22 cellular contexts compared by ENCODE assay signal in genomic region chr13:41919031-41919740, GRCh38. TPM values are rescaled to one million over a fixed set of nuclear protein-coding genes. Genes with fewer than 3 reads are reported as not detected.
A peak's percentile ranks its signal among the peaks of the same experiment; 100 is the strongest.
DNase-seq lines count a peak whose midpoint lies in the region; ATAC-seq, FAIRE-seq and TF ChIP-seq lines count a peak whose summit lies in the region.
"Had no signal": no experiment of that assay in that cellular context is flagged by ENCODE, and none has a peak within 500 bp of the region (broad histone marks: within the 10 kb centered on the region; RNA-seq: fewer than 3 reads in every experiment).

No MANE protein-coding gene starts in this region.

- H3K4me1 ChIP-seq in right cardiac atrium (ENCODE audit: control insufficient read depth, insufficient read depth, low read length) (peaks cover 10% of the 10 kb centered on the region), upper lobe of right lung (peaks cover 10% of the 10 kb centered on the region)

- no peaks in the 10 kb centered on the region for H3K9me3 ChIP-seq in right cardiac atrium (ENCODE audit: control insufficient read depth, low read length)
- no peaks in the 10 kb centered on the region for H3K9me3 ChIP-seq in upper lobe of right lung

- TF ChIP-seq CTCF in upper lobe of right lung (IDR thresholded peaks at IDR 0.05), result no peak

- H3K27ac Mint-ChIP-seq in activated T-cell treated with anti-CD3 and anti-CD28 coated beads, Interleukin-2, amount 50 U/mL, for 72 hours, result peak overlapping the region; percentile 29
- H3K27ac Mint-ChIP-seq in activated T-helper 17 cell treated with anti-CD3 and anti-CD28 coated beads, Interleukin-2, amount 50 U/mL, for 72 hours, result peak overlapping the region; percentile 3
- H3K27ac Mint-ChIP-seq: HFFc6, IgD-negative memory B cell had no signal

- peak overlapping the region in 1 of 2 donors; percentile 7 for H3K4me3 Mint-ChIP-seq in activated T-cell treated with anti-CD3 and anti-CD28 coated beads, Interleukin-2, amount 50 U/mL, for 72 hours
- no peak overlapping the region for H3K4me3 Mint-ChIP-seq in activated T-helper 17 cell treated with anti-CD3 and anti-CD28 coated beads, Interleukin-2, amount 50 U/mL, for 72 hours
- H3K4me3 Mint-ChIP-seq: HFFc6, IgD-negative memory B cell had no signal

- no peak for ATAC-seq in activated T-cell treated with anti-CD3 and anti-CD28 coated beads, Interleukin-2, amount 50 U/mL, for 72 hours (replicated peaks in 1 of 2)
- ATAC-seq in activated T-helper 17 cell treated with anti-CD3 and anti-CD28 coated beads, Interleukin-2, amount 50 U/mL, for 72 hours (replicated peaks), result no peak
- ATAC-seq in right cardiac atrium (peak; percentile 16 to 68), upper lobe of right lung (peak; percentile 45), GM18498 (IDR thresholded peaks at IDR 0.05; ENCODE audit: unreplicated experiment) (no peak)

- FAIRE-seq in frontal cortex (lab: Jason Lieb, UNC), result no peak

- no peak for DNase-seq in activated T-cell treated with anti-CD3 and anti-CD28 coated beads, Interleukin-2, amount 50 U/mL, for 72 hours
- no peak for DNase-seq in activated T-cell treated with anti-CD3 and anti-CD28 coated beads, Interleukin-2, amount 50 U/mL, for 48 hours
- no peak for DNase-seq in right cardiac atrium
- DNase-seq in upper lobe of right lung, result no peak
- no peak for DNase-seq in frontal cortex (ENCODE audit: low spot score in 2 of 2)
- no peak for DNase-seq in activated effector memory CD4-positive, alpha-beta T cell treated with anti-CD3 and anti-CD28 coated beads, Interleukin-2, amount 50 U/mL, for 16 hours
- DNase-seq: activated CD4-positive, CD25-positive, alpha-beta regulatory T cell treated with anti-CD3 and anti-CD28 coated beads, Interleukin-2, amount 50 U/mL, for 72 hours; activated T-cell treated with anti-CD3 and anti-CD28 coated beads, Interleukin-2, amount 50 U/mL, for 1 hour; GDM1; glutamatergic neuron; HFFc6; midbrain; NCI-H1092; nucleus accumbens; SHP77; stimulated activated CD4-positive, alpha-beta T cell treated with anti-CD3 and anti-CD28 coated beads, Interleukin-4, amount 100 ng/mL, for 24 hours; T-helper 2 cell; upper lobe of left lung had no signal

- H3K36me3 Mint-ChIP-seq in activated T-cell treated with anti-CD3 and anti-CD28 coated beads, Interleukin-2, amount 50 U/mL, for 72 hours (ENCODE audit: insufficient read depth in 2 of 2), result peaks cover 14 to 36% of the 10 kb centered on the region in 2 donors
- H3K36me3 Mint-ChIP-seq in activated T-helper 17 cell treated with anti-CD3 and anti-CD28 coated beads, Interleukin-2, amount 50 U/mL, for 72 hours (ENCODE audit: low read depth), result peaks cover 8% of the 10 kb centered on the region

- intact Hi-C loops in right cardiac atrium (cut with DNase I), result no loop called here
- intact Hi-C loops in upper lobe of right lung (cut with DNase I), result no loop called here

- WGBS in right cardiac atrium, result 37% methylated on average over 3 of the region's 3 CpGs

- no peaks in the 10 kb centered on the region for H3K27me3 Mint-ChIP-seq in activated T-cell treated with anti-CD3 and anti-CD28 coated beads, Interleukin-2, amount 50 U/mL, for 72 hours (ENCODE audit: low read depth)
- H3K27me3 Mint-ChIP-seq in activated T-helper 17 cell treated with anti-CD3 and anti-CD28 coated beads, Interleukin-2, amount 50 U/mL, for 72 hours, result no peaks in the 10 kb centered on the region
- H3K27me3 Mint-ChIP-seq: IgD-negative memory B cell had no signal

- H3K27me3 ChIP-seq in right cardiac atrium (ENCODE audit: control insufficient read depth, insufficient read depth), result no peaks in the 10 kb centered on the region
- H3K27me3 ChIP-seq in upper lobe of right lung, result no peaks in the 10 kb centered on the region
- H3K27me3 ChIP-seq: upper lobe of left lung had no signal

- H3K4me1 Mint-ChIP-seq in activated T-cell treated with anti-CD3 and anti-CD28 coated beads, Interleukin-2, amount 50 U/mL, for 72 hours (ENCODE audit: low read depth), result peaks cover 72% of the 10 kb centered on the region
- peaks cover 26% of the 10 kb centered on the region for H3K4me1 Mint-ChIP-seq in activated T-helper 17 cell treated with anti-CD3 and anti-CD28 coated beads, Interleukin-2, amount 50 U/mL, for 72 hours

- H3K4me3 ChIP-seq in right cardiac atrium (ENCODE audit: low read length), result no peak overlapping the region
- no peak overlapping the region for H3K4me3 ChIP-seq in upper lobe of right lung
- H3K4me3 ChIP-seq: coronary artery, upper lobe of left lung had no signal

- peaks cover 5 to 13% of the 10 kb centered on the region in 2 donors for H3K9me3 Mint-ChIP-seq in activated T-cell treated with anti-CD3 and anti-CD28 coated beads, Interleukin-2, amount 50 U/mL, for 72 hours
- peaks cover 7% of the 10 kb centered on the region for H3K9me3 Mint-ChIP-seq in activated T-helper 17 cell treated with anti-CD3 and anti-CD28 coated beads, Interleukin-2, amount 50 U/mL, for 72 hours

- no peaks in the 10 kb centered on the region for H3K36me3 ChIP-seq in upper lobe of right lung
- H3K36me3 ChIP-seq: upper lobe of left lung had no signal

- H3K27ac ChIP-seq in right cardiac atrium (ENCODE audit: low read length), result no peak overlapping the region
- H3K27ac ChIP-seq in upper lobe of right lung, result no peak overlapping the region
- H3K27ac ChIP-seq: coronary artery, upper lobe of left lung had no signal

RNA-seq across cellular contexts. Expression of gene VWA8, which starts 41.7 kb away (rescaled TPM):
- 10 to 100 TPM; 25.6 to 35.0 TPM for total RNA-seq in activated T-cell treated with anti-CD3 and anti-CD28 coated beads, Interleukin-2, amount 50 U/mL, for 72 hours
- total RNA-seq in activated T-helper 17 cell treated with anti-CD3 and anti-CD28 coated beads, Interleukin-2, amount 50 U/mL, for 72 hours, result 10 to 100 TPM in 1 of 2 donors, 1 to 10 TPM in 1; 7.4 to 11.2 TPM
- total RNA-seq in right cardiac atrium (10 to 100 TPM; 33.0 to 41.7 (median 36.0) TPM), upper lobe of right lung (20.6 TPM), frontal cortex (49.3 TPM)
- polyA plus RNA-seq in right cardiac atrium, result 11.7 TPM

Comparison
In these comparisons a context has a peak if more than half of its experiments do, and no peak if none do; other contexts are left out.
1. ATAC-seq: peak in right cardiac atrium (2 of 2) and upper lobe of right lung (single experiment); none in activated T-cell treated with anti-CD3 and anti-CD28 coated beads, Interleukin-2, amount 50 U/mL, for 72 hours (0 of 2), activated T-helper 17 cell treated with anti-CD3 and anti-CD28 coated beads, Interleukin-2, amount 50 U/mL, for 72 hours (single experiment) and GM18498 (single experiment).